Comparison of ENCODE assay signal across 28 cellular contexts in genomic region chr3:42516443-42516842, GRCh38. TPM values are rescaled to one million over a fixed set of nuclear protein-coding genes. Genes with fewer than 3 reads are reported as not detected.
DNase-seq lines count a peak whose midpoint lies in the region; ATAC-seq, FAIRE-seq and TF ChIP-seq lines count a peak whose summit lies in the region.
"Had no signal": no experiment of that assay in that cellular context is flagged by ENCODE, and none has a peak within 500 bp of the region (broad histone marks: within the 10 kb centered on the region; RNA-seq: fewer than 3 reads in every experiment).

No MANE protein-coding gene starts in this region.

- H3K27ac Mint-ChIP-seq in MCF 10A (ENCODE audit: low read depth, unreplicated experiment) = peak overlapping the region; percentile 54
- H3K27ac Mint-ChIP-seq: activated naive CD8-positive, alpha-beta T cell treated with anti-CD3 and anti-CD28 coated beads for 36 hours; dendritic cell treated with granulocyte-macrophage colony-stimulating factor and Interleukin-4, amounts not matched to agents 40 ng/mL and 50 ng/mL, for 4 days; IgD-negative memory B cell; stimulated activated naive CD8-positive, alpha-beta T cell treated with anti-CD3 and anti-CD28 coated beads, Interleukin-15, Interleukin-2, amounts not matched to agents 100 ng/mL and 50 ng/mL, for 24 hours had no signal

- DNase-seq in MCF 10A (ENCODE audit: unreplicated experiment) = no peak
- DNase-seq in keratinocyte (ENCODE audit: low read depth, low spot score) = no peak
- peak; percentile 86 for DNase-seq in small intestine
- DNase-seq in A172 (ENCODE audit: low spot score) = no peak
- DNase-seq in NCI-H1105 (lab: John Stamatoyannopoulos, UW) = no peak
- no peak for DNase-seq in GF-D8 (lab: John Stamatoyannopoulos, UW)
- DNase-seq: activated CD4-positive, CD25-positive, alpha-beta regulatory T cell; activated CD8-positive, alpha-beta memory T cell treated with anti-CD3 and anti-CD28 coated beads for 24 hours; activated naive CD8-positive, alpha-beta T cell treated with anti-CD3 and anti-CD28 coated beads for 36 hours; body of pancreas; DMS53; foreskin melanocyte; NCI-H187; NCI-H226; NCI-H82; PC-3; stimulated activated CD4-positive, alpha-beta T cell treated with anti-CD3 and anti-CD28 coated beads, Interleukin-2, amount 100 ng/mL, for 24 hours; T-helper 9 cell; uterus had no signal

- peak overlapping the region; percentile 6; the same call in 1 of the 2 replicates for H3K4me2 ChIP-seq in BLaER1
- peak overlapping the region; percentile 40 for H3K4me2 ChIP-seq in keratinocyte (ENCODE audit: control insufficient read depth, extremely low read depth, insufficient read depth, low read depth, low read length)

- POLR2A ChIA-PET in MCF 10A (lab: Yijun Ruan, JAX) = interaction anchor here (1.0 kb wide), 2 partner anchors 11 to 36 kb away, joined by 3 to 4 read pairs; no protein-coding TSS in a partner anchor

- H3K9me3 ChIP-seq in BLaER1 (no peaks in the 10 kb centered on the region), keratinocyte (ENCODE audit: control insufficient read depth, low read depth, low read length) (no peaks in the 10 kb centered on the region), small intestine (ENCODE audit: control insufficient read depth, low read depth) (no peaks in the 10 kb centered on the region)
- H3K9me3 ChIP-seq: body of pancreas, pancreas, uterus had no signal

- no peaks in the 10 kb centered on the region for H3K9me3 Mint-ChIP-seq in MCF 10A (ENCODE audit: unreplicated experiment)
- H3K9me3 Mint-ChIP-seq: activated naive CD8-positive, alpha-beta T cell treated with anti-CD3 and anti-CD28 coated beads for 36 hours; CD4-positive, CD25-positive, alpha-beta regulatory T cell; dendritic cell treated with granulocyte-macrophage colony-stimulating factor and Interleukin-4, amounts not matched to agents 40 ng/mL and 50 ng/mL, for 4 days; IgD-negative memory B cell; stimulated activated naive CD8-positive, alpha-beta T cell treated with anti-CD3 and anti-CD28 coated beads, Interleukin-15, Interleukin-2, amounts not matched to agents 100 ng/mL and 50 ng/mL, for 24 hours had no signal

- H3K27me3 ChIP-seq in BLaER1 (no peaks in the 10 kb centered on the region), keratinocyte (ENCODE audit: control insufficient read depth, extremely low read depth, insufficient read depth, low read length) (no peaks in the 10 kb centered on the region), small intestine (ENCODE audit: control insufficient read depth in 2 of 2, insufficient read depth in 2 of 2, low read length in 2 of 2) (no peaks in the 10 kb centered on the region)
- H3K27me3 ChIP-seq: body of pancreas, pancreas, uterus had no signal

- H3K4me3 ChIP-seq in BLaER1 (no peak overlapping the region), keratinocyte (ENCODE audit: control insufficient read depth in 2 of 3, extremely low read depth in 1 of 3, insufficient read depth in 2 of 3, low read depth in 1 of 3, low read length in 3 of 3) (no peak overlapping the region), small intestine (ENCODE audit: low read depth in 1 of 2, low read length in 2 of 2) (no peak overlapping the region)
- H3K4me3 ChIP-seq: body of pancreas, pancreas, SK-N-MC, uterus had no signal

- peaks cover 23% of the 10 kb centered on the region for H3K4me1 Mint-ChIP-seq in MCF 10A (ENCODE audit: insufficient read depth, unreplicated experiment)

- no peak for FAIRE-seq in keratinocyte (lab: Jason Lieb, UNC)
- FAIRE-seq in small intestine (lab: Jason Lieb, UNC) = no peak
- FAIRE-seq: pancreas had no signal

- H3K4me1 ChIP-seq in BLaER1 = peaks cover 59% of the 10 kb centered on the region
- H3K4me1 ChIP-seq in keratinocyte (ENCODE audit: control insufficient read depth, extremely low read depth, insufficient read depth, low read length) = peaks cover 33% of the 10 kb centered on the region
- H3K4me1 ChIP-seq in small intestine (ENCODE audit: control insufficient read depth in 2 of 2, insufficient read depth in 1 of 2, low read depth in 1 of 2, low read length in 1 of 2) = peaks cover 3 to 23% of the 10 kb centered on the region in 2 donors
- H3K4me1 ChIP-seq: body of pancreas, pancreas, uterus had no signal

- H3K27me3 Mint-ChIP-seq in MCF 10A (ENCODE audit: insufficient read depth, unreplicated experiment) = no peaks in the 10 kb centered on the region
- H3K27me3 Mint-ChIP-seq: activated naive CD8-positive, alpha-beta T cell treated with anti-CD3 and anti-CD28 coated beads for 36 hours; CD4-positive, CD25-positive, alpha-beta regulatory T cell; IgD-negative memory B cell; stimulated activated naive CD8-positive, alpha-beta T cell treated with anti-CD3 and anti-CD28 coated beads, Interleukin-15, Interleukin-2, amounts not matched to agents 100 ng/mL and 50 ng/mL, for 24 hours had no signal

- BruUV-seq in MCF 10A (replicated peaks; lab: Mats Ljungman, UMichigan) = no TSS peak

- H3K4me3 Mint-ChIP-seq in MCF 10A (ENCODE audit: unreplicated experiment) = no peak overlapping the region
- H3K4me3 Mint-ChIP-seq: activated naive CD8-positive, alpha-beta T cell treated with anti-CD3 and anti-CD28 coated beads for 36 hours; CD4-positive, CD25-positive, alpha-beta regulatory T cell; dendritic cell treated with granulocyte-macrophage colony-stimulating factor and Interleukin-4, amounts not matched to agents 40 ng/mL and 50 ng/mL, for 4 days; IgD-negative memory B cell; stimulated activated naive CD8-positive, alpha-beta T cell treated with anti-CD3 and anti-CD28 coated beads, Interleukin-15, Interleukin-2, amounts not matched to agents 100 ng/mL and 50 ng/mL, for 24 hours had no signal

- H3K36me3 ChIP-seq in BLaER1 (no peaks in the 10 kb centered on the region), keratinocyte (ENCODE audit: control insufficient read depth in 2 of 2, extremely low read depth in 1 of 2, insufficient read depth in 2 of 2, low read length in 2 of 2) (no peaks in the 10 kb centered on the region), small intestine (ENCODE audit: control insufficient read depth in 2 of 2, insufficient read depth in 2 of 2, low read length in 2 of 2) (peaks cover 0 to 5% of the 10 kb centered on the region in 2 donors)
- H3K36me3 ChIP-seq: pancreas, uterus had no signal

- H3K27ac ChIP-seq in BLaER1 (no peak overlapping the region), keratinocyte (ENCODE audit: control insufficient read depth, insufficient read depth, low read length) (peak overlapping the region; percentile 86), small intestine (ENCODE audit: low read depth in 1 of 2, low read length in 1 of 2) (peak overlapping the region; percentile 22 to 89)
- H3K27ac ChIP-seq: HL-60, pancreas, SK-N-MC, uterus had no signal

- intact Hi-C loops in MCF 10A (cut with micrococcal nuclease) = no loop called here

- H3K9me1 ChIP-seq in keratinocyte (ENCODE audit: control insufficient read depth, extremely low read depth, insufficient read depth, low read length) = no peaks in the 10 kb centered on the region

- H3K79me2 ChIP-seq in keratinocyte (ENCODE audit: control insufficient read depth, insufficient read depth, low read length) = no peaks in the 10 kb centered on the region

- H2AFZ ChIP-seq in keratinocyte (ENCODE audit: control insufficient read depth, low read length) = peak overlapping the region; percentile 14

- ATAC-seq in GM18519 (IDR thresholded peaks at IDR 0.05; ENCODE audit: low FRiP score, unreplicated experiment) = no peak
- ATAC-seq: body of pancreas, PC-3 had no signal

- 18 to 52% (median 46%) methylated on average over 5 of the region's 5 CpGs for WGBS in small intestine, 3 donors

- H4K20me1 ChIP-seq in BLaER1 (no peaks in the 10 kb centered on the region), keratinocyte (ENCODE audit: control insufficient read depth, extremely low read depth, insufficient read depth, low read length) (no peaks in the 10 kb centered on the region)

- H3K9ac ChIP-seq in BLaER1 (no peak overlapping the region), keratinocyte (ENCODE audit: control insufficient read depth, extremely low read depth, insufficient read depth, low read length) (peak overlapping the region; percentile 23)

- CTCF ChIA-PET in MCF 10A (lab: Yijun Ruan, JAX) = interaction anchor here (0.5 to 1.3 kb wide), 7 partner anchors 9 to 1946 kb away, joined by 3 to 6 read pairs (median 3); no protein-coding TSS in a partner anchor

- TF ChIP-seq CTCF in MCF 10A (IDR thresholded peaks at IDR 0.05; ENCODE audit: unreplicated experiment) = no peak
- no peak for TF ChIP-seq CTCF in keratinocyte (optimal IDR thresholded peaks at IDR 0.05 in 1 of 3, IDR thresholded peaks at IDR 0.05 in 1 of 3, conservative IDR thresholded peaks at IDR 0.05 in 1 of 3; ENCODE audit: extremely low read depth in 1 of 3, insufficient read depth in 2 of 3, low read length in 3 of 3)

- dilution Hi-C loops in keratinocyte (cut with MboI; ENCODE audit: extremely low pct_ligation_motif_present, low sequenced_read_pairs) = no loop called here

- no peaks in the 10 kb centered on the region for H3K36me3 Mint-ChIP-seq in MCF 10A (ENCODE audit: insufficient read depth, unreplicated experiment)

RNA-seq across cellular contexts. Expression of gene VIPR1, which starts 14.0 kb away (rescaled TPM):
- total RNA-seq in MCF 10A (2022) = 0.28 and 0.54 TPM in 2 replicates
- polyA plus RNA-seq in keratinocyte (4.5 to 10.0 TPM (median 8.5 TPM) in 3 replicates), small intestine (10 to 100 TPM; 32.1 to 80.2 (median 71.3) TPM)
- 4.2 TPM for polyA plus RNA-seq in keratinocyte (2011; ENCODE audit: low read depth)
- 5.8 and 6.4 TPM in 2 replicates for polyA plus RNA-seq in keratinocyte (2011; cell fraction: cytosol; rRNA removed)
- 34.3 and 50.3 TPM in 2 replicates for polyA plus RNA-seq in keratinocyte (2011; cell fraction: nucleus; rRNA removed)
- 7.3 and 13.0 TPM in 2 replicates for polyA plus RNA-seq in keratinocyte (2012; ENCODE audit: low replicate concordance)
- polyA minus RNA-seq in keratinocyte = 8.1 to 27.4 TPM (median 13.3 TPM) in 3 replicates
- polyA minus RNA-seq in keratinocyte (2011; cell fraction: cytosol; rRNA and poly(A)+ RNA removed) = 12.7 TPM
- polyA minus RNA-seq in keratinocyte (2011; cell fraction: nucleus; rRNA and poly(A)+ RNA removed) = 22.4 and 27.5 TPM in 2 replicates
- not detected in 2 replicates for total RNA-seq in A172 (2014; rRNA removed; shearing (Covaris generic))
